In the genomic region with DNA sequence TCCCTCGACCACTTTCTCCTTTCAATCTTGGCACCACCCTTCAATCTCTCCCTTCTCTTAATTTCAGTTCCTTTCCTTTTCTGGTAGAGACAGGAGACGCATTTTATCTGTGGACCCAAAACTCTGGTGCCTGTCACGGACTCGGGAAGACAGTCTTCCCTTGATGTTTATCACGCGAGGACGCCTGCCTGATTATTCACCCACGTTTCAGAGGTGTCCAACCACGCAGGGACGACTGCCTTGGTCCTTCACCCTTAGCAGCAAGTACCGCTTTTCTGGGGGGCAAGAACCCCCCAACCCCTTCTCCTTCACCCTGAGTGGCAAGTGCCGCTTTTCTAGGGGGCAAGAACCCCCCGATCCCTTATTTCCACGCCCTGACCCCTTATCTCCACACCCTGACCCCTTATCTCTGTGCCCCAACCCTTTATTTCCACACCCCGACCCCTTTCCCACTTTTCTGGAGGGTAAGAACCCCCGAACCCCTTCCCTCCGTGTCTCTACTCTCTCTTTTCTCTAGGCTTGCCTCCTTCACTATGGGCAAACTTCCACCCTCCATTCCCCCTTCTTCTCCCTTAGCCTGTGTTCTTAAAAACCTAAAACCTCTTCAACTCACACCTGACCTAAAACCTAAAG, we compare ENCODE assay signal across 3 cellular contexts. TPM values are rescaled to one million over a fixed set of nuclear protein-coding genes. Genes with fewer than 3 reads are reported as not detected.
"Had no signal": no experiment of that assay in that cellular context is flagged by ENCODE, and none has a peak within 500 bp of the region (broad histone marks: within the 10 kb centered on the region; RNA-seq: fewer than 3 reads in every experiment).

No MANE protein-coding gene starts in this region.

RNA-seq across cellular contexts. Expression of a gene that starts 22.9 kb away (rescaled TPM):
- total RNA-seq: activated T-helper 2 cell treated with anti-CD3 and anti-CD28 coated beads, Interferon-gamma antibody, Interleukin-2, Interleukin-4, amounts not matched to agents 10 μg/mL and 5 μg/mL and 100 μg/mL, durations not matched to agents 14 hours and 24 hours and 36 hours; cardiac muscle cell; SJCRH30 had no signal
- polyA plus RNA-seq: cardiac muscle cell had no signal
